8 cellular contexts compared by ENCODE assay signal in the genomic region with DNA sequence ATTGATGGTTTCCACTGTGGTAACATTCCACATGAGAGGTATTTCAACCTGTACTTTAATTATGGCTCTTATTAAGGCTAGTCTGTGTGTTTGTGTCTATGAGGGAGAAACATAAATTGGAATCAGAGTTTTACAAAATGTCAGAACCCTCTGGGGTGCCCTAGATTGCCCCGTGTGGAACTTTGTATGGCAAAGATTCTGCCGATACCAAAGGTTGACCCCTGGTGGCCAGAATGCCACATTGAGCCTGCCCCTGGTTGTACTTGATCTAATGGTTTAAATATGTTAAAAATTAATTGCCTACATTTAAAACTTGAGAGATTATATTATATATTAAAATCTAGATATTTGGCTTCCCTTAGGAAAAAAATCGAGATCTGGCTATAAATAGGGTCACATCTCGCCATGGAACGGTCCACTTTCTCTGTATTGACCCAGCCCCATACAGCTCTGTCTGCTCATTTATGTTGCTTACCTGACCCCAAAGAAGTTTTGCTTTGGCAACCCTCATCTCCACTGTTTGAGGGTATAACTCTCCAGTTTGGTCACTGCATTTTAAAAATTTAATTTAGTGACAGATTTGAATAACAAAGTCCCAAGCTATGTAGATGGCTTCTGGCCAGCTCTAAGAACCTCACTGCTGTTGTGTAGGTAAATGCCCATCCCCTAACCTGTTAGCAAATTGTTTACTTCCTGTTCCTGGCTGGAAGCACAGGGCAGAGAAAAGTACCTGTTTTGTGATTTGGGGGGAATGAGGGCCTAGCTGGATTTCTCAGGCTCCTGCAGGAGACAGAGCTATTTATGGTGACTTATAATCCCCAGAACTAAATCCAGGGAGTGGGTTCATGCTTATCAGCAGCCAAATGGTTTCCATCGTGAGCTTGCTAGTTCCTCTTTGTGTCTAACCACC.
A peak's percentile ranks its signal among the peaks of the same experiment; 100 is the strongest.
DNase-seq lines count a peak whose midpoint lies in the region; ATAC-seq and TF ChIP-seq lines count a peak whose summit lies in the region.

No MANE protein-coding gene starts in this region.

- H2AFZ ChIP-seq in parathyroid adenoma = no peak overlapping the region

- ATAC-seq in GM18858 (IDR thresholded peaks at IDR 0.05; ENCODE audit: unreplicated experiment) = no peak

- H3K27me3 ChIP-seq in parathyroid adenoma (ENCODE audit: control insufficient read depth, insufficient read depth, low read length) = no peaks in the 10 kb centered on the region

- peaks cover 3% of the 10 kb centered on the region for H3K4me1 ChIP-seq in parathyroid adenoma

- no peak overlapping the region for H3K4me2 ChIP-seq in parathyroid adenoma (ENCODE audit: low read length)

- H3K9me3 ChIP-seq in parathyroid adenoma (ENCODE audit: control insufficient read depth, low read length) = no peaks in the 10 kb centered on the region

- no peak overlapping the region for H3K4me3 ChIP-seq in parathyroid adenoma (ENCODE audit: low read depth, low read length)

- H3K36me3 ChIP-seq in parathyroid adenoma (ENCODE audit: control insufficient read depth, insufficient read depth, low read length) = no peaks in the 10 kb centered on the region

- no peak overlapping the region for H3K27ac ChIP-seq in parathyroid adenoma

- H3K9ac ChIP-seq in parathyroid adenoma = no peak overlapping the region

- H3K79me2 ChIP-seq in parathyroid adenoma = no peaks in the 10 kb centered on the region

- peak; percentile 30 for DNase-seq in NCI-H2107 treated with DMSO at 0.1 percent for 48 hours (lab: John Stamatoyannopoulos, UW; ENCODE audit: unreplicated experiment)
- no peak for DNase-seq in NCI-H2107 (lab: John Stamatoyannopoulos, UW)
- DNase-seq in HCEC 1CT = peak; percentile 48
- peak; percentile 9 for DNase-seq in NCI-H146 (lab: John Stamatoyannopoulos, UW)
- peak in 2 of 3 experiments; percentile 12 to 17 for DNase-seq in activated CD8-positive, alpha-beta memory T cell treated with anti-CD3 and anti-CD28 coated beads for 48 hours (ENCODE audit: low read depth in 2 of 3, low spot score in 2 of 3)
- peak; percentile 24 for DNase-seq in fibroblast of peridontal ligament (ENCODE audit: extremely low read depth)

- TF ChIP-seq CTCF in parathyroid adenoma (IDR thresholded peaks at IDR 0.05) = peak; percentile 78
